ENCODE assay signal across 9 cellular contexts in genomic region chr20:7113577-7114466, GRCh38.
A peak's percentile ranks its signal among the peaks of the same experiment; 100 is the strongest.
DNase-seq lines count a peak whose midpoint lies in the region; ATAC-seq, FAIRE-seq and TF ChIP-seq lines count a peak whose summit lies in the region.
"Had no signal": no experiment of that assay in that cellular context is flagged by ENCODE, and none has a peak within 500 bp of the region (broad histone marks: within the 10 kb centered on the region; RNA-seq: fewer than 3 reads in every experiment).

No MANE protein-coding gene starts in this region.

- no peak for FAIRE-seq in GM19239 (lab: Jason Lieb, UNC)

- DNase-seq in DMS53 treated with DMSO at 0.1 percent for 48 hours (lab: John Stamatoyannopoulos, UW; ENCODE audit: unreplicated experiment) = peak; percentile 39
- peak; percentile 4 for DNase-seq in Jurkat, Clone E6-1 (ENCODE audit: low read depth, low spot score)
- peak; percentile 22 for DNase-seq in SK-N-DZ (ENCODE audit: low spot score)
- DNase-seq in hepatocyte (ENCODE audit: low spot score) = peak; percentile 73
- no peak for DNase-seq in upper lobe of left lung
- no peak for DNase-seq in GM19239 (ENCODE audit: insufficient read length, low spot score)
- no peak for DNase-seq in stimulated activated CD4-positive, alpha-beta T cell treated with anti-CD3 and anti-CD28 coated beads, Interleukin-1b, Interleukin-23, amount 100 ng/mL, for 48 hours

- ATAC-seq in upper lobe of left lung (ENCODE audit: low FRiP score in 2 of 2) = peak; percentile 45 to 46
- no peak for ATAC-seq in GM19023 (IDR thresholded peaks at IDR 0.05; ENCODE audit: unreplicated experiment)

- H2AFZ ChIP-seq in hepatocyte = peak overlapping the region; percentile 14

- no peak for TF ChIP-seq EP300 in upper lobe of left lung (IDR thresholded peaks at IDR 0.05)

- H3K79me2 ChIP-seq in hepatocyte = no peaks in the 10 kb centered on the region

- no peaks in the 10 kb centered on the region for H4K20me1 ChIP-seq in hepatocyte (ENCODE audit: insufficient read depth, poor library complexity, severe bottlenecking)

- peak; percentile 58 for TF ChIP-seq CTCF in hepatocyte (IDR thresholded peaks at IDR 0.05; ENCODE audit: poor library complexity)
- peak in 2 of 6 experiments; percentile 13 to 24 for TF ChIP-seq CTCF in upper lobe of left lung (IDR thresholded peaks at IDR 0.05)

- H3K27ac ChIP-seq in hepatocyte (no peak overlapping the region), upper lobe of left lung (no peak overlapping the region)
- H3K27ac ChIP-seq: epithelial cell of prostate had no signal

- 23% methylated on average over 14 of the region's 14 CpGs for WGBS in hepatocyte (ENCODE audit: low lambda C conversion rate, missing lambda C conversion rate)
- WGBS in upper lobe of left lung, 2 donors = 53 to 57% methylated on average over 14 of the region's 14 CpGs

- H3K4me3 ChIP-seq in Jurkat, Clone E6-1 (ENCODE audit: low read length) = no peak overlapping the region
- H3K4me3 ChIP-seq in hepatocyte (no peak overlapping the region), upper lobe of left lung (no peak overlapping the region)

- no peaks in the 10 kb centered on the region for H3K9me2 ChIP-seq in hepatocyte (replicated peaks; ENCODE audit: insufficient read depth)

- H3K27me3 ChIP-seq in hepatocyte (no peaks in the 10 kb centered on the region), upper lobe of left lung (no peaks in the 10 kb centered on the region)

- H3K36me3 ChIP-seq in hepatocyte (replicated peaks; ENCODE audit: insufficient read depth, low read depth) (no peaks in the 10 kb centered on the region), upper lobe of left lung (no peaks in the 10 kb centered on the region)

- H3K9me3 ChIP-seq in hepatocyte (ENCODE audit: low read depth) (no peaks in the 10 kb centered on the region), upper lobe of left lung (no peaks in the 10 kb centered on the region)

- H3K4me2 ChIP-seq in hepatocyte = peak overlapping the region; percentile 50

- TF ChIP-seq POLR2A in upper lobe of left lung (IDR thresholded peaks at IDR 0.05) = no peak

- H3K4me1 ChIP-seq in hepatocyte (ENCODE audit: insufficient read depth) (no peaks in the 10 kb centered on the region), upper lobe of left lung (no peaks in the 10 kb centered on the region)

Comparison
In these comparisons a context has a peak if more than half of its experiments do, and no peak if none do; other contexts are left out.
1. DNase-seq: peak in DMS53 treated with DMSO at 0.1 percent for 48 hours (single experiment), Jurkat, Clone E6-1 (single experiment), SK-N-DZ (single experiment) and hepatocyte (single experiment); none in upper lobe of left lung (0 of 2), GM19239 (single experiment) and stimulated activated CD4-positive, alpha-beta T cell treated with anti-CD3 and anti-CD28 coated beads, Interleukin-1b, Interleukin-23, amount 100 ng/mL, for 48 hours (single experiment).